1 cellular context compared by ENCODE assay signal in genomic region chr19:9308091-9308490, GRCh38.
TF ChIP-seq lines count a peak whose summit lies in the region.

No MANE protein-coding gene starts in this region.

TF ChIP-seq in GM23338, 12 proteins besides CTCF, POLR2A, EP300 and RAD21 (continued from another document):
- no peak for TF ChIP-seq ZNF462 (CRISPR knock-in tag; IDR thresholded peaks at IDR 0.05)
- TF ChIP-seq ETS1 (IDR thresholded peaks at IDR 0.05) = no peak
- TF ChIP-seq ZNF331 (CRISPR knock-in tag; IDR thresholded peaks at IDR 0.05; ENCODE audit: low read depth) = no peak
- TF ChIP-seq ZNF114 (CRISPR knock-in tag; IDR thresholded peaks at IDR 0.05) = no peak
- no peak for TF ChIP-seq EZH2phosphoT487 (IDR thresholded peaks at IDR 0.05; ENCODE audit: unreplicated experiment)
- TF ChIP-seq POLR2AphosphoS5 (IDR thresholded peaks at IDR 0.05; ENCODE audit: low read depth) = no peak
- TF ChIP-seq STAT1 (IDR thresholded peaks at IDR 0.05; ENCODE audit: unreplicated experiment) = no peak
- no peak for TF ChIP-seq CREB1 (CRISPR knock-in tag; IDR thresholded peaks at IDR 0.05; ENCODE audit: low read depth)
- no peak for TF ChIP-seq JUNB (IDR thresholded peaks at IDR 0.05; ENCODE audit: unreplicated experiment)
- TF ChIP-seq REST (IDR thresholded peaks at IDR 0.05; ENCODE audit: unreplicated experiment) = no peak
- no peak for TF ChIP-seq NANOG (IDR thresholded peaks at IDR 0.05; ENCODE audit: borderline replicate concordance)
